ENCODE assay signal across 8 cellular contexts in the genomic region with DNA sequence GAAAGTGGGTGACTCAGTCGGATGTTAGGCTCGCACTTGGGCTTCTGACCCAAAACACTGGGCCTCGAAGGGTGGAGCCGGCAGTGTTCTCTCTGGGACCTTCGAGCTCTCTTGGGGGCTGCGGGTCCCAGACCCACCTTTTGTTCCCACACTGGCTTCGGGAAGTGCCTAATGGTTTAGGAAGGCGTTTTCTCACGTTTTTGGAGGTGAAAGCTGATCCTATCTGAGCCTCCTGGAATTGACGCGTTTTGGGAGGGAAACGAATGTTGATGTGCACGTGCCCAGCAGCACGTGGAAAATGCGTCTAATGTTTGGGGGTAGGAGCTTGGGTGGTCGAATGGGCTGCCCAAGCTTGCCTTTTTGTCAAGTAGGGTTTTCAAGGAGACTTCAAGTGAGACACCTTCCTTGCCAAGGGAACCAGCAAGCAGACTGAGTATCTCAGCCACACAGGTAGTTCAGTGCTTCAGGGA. TPM values are rescaled to one million over a fixed set of nuclear protein-coding genes. Genes with fewer than 3 reads are reported as not detected.
A peak's percentile ranks its signal among the peaks of the same experiment; 100 is the strongest.
DNase-seq lines count a peak whose midpoint lies in the region; ATAC-seq, FAIRE-seq and TF ChIP-seq lines count a peak whose summit lies in the region.

No MANE protein-coding gene starts in this region.

- H3K36me3 ChIP-seq in BJ (ENCODE audit: control insufficient read depth, insufficient read depth, low read length) (peaks cover 44% of the 10 kb centered on the region), HepG2 (replicated peaks in 1 of 2; ENCODE audit: control insufficient read depth in 1 of 2, insufficient read depth in 2 of 2, low read length in 2 of 2) (peaks cover 33 to 42% of the 10 kb centered on the region in 2 experiments; a peak in 4 of 5 replicates)

- DNase-seq in BJ (ENCODE audit: low read depth) (no peak), astrocyte of the spinal cord (ENCODE audit: low read depth, low spot score) (peak; percentile 77), HepG2 (ENCODE audit: low spot score) (peak; percentile 44), type B pancreatic cell (ENCODE audit: extremely low spot score, unreplicated experiment) (no peak), UCSD-AML1 (lab: John Stamatoyannopoulos, UW; ENCODE audit: unreplicated experiment) (no peak)
- DNase-seq in central memory CD4-positive, alpha-beta T cell, result no peak

- H3K27ac ChIP-seq in HepG2 (ENCODE audit: extremely low read length, insufficient read depth, low read length), result peak overlapping the region; percentile 53

- H3K4me3 Mint-ChIP-seq in type B pancreatic cell, result peak overlapping the region; percentile 87

- H3K27me3 Mint-ChIP-seq in type B pancreatic cell, result no peaks in the 10 kb centered on the region

- peak overlapping the region; percentile 94 for H3K4me2 ChIP-seq in HepG2 (ENCODE audit: low read depth, low read length)

- no peak for TF ChIP-seq CTCF in BJ (IDR thresholded peaks at IDR 0.05; ENCODE audit: insufficient read depth, low read depth, low read length)
- TF ChIP-seq CTCF in astrocyte of the spinal cord (IDR thresholded peaks at IDR 0.05; ENCODE audit: low read depth, low read length), result no peak
- no peak for TF ChIP-seq CTCF in HepG2 (CRISPR knock-in tag; IDR thresholded peaks at IDR 0.05)
- no peak for TF ChIP-seq CTCF in type B pancreatic cell (conservative IDR thresholded peaks at IDR 0.05)

- no peak overlapping the region for H2AFZ ChIP-seq in HepG2 (ENCODE audit: low read length)

- WGBS in HepG2 (ENCODE audit: low lambda C conversion rate), result 0% methylated on average over 16 of the region's 16 CpGs

- intact Hi-C loops in HepG2 (cut with micrococcal nuclease; ENCODE audit: unreplicated experiment), result no loop called here

- H3K9me3 ChIP-seq in HepG2 (ENCODE audit: low read length), result no peaks in the 10 kb centered on the region

- TF ChIP-seq POLR2A in HepG2 (IDR thresholded peaks at IDR 0.05; ENCODE audit: insufficient read depth in 1 of 2, low read depth in 2 of 2, low read length in 2 of 2), result no peak

- H4K20me1 ChIP-seq in HepG2 (ENCODE audit: insufficient read depth, low read length), result no peaks in the 10 kb centered on the region

- H3K79me2 ChIP-seq in HepG2 (ENCODE audit: insufficient read depth, low read length), result peaks cover 35% of the 10 kb centered on the region

- CTCF ChIA-PET in BJ (lab: Yijun Ruan, JAX) (interaction anchor here (0.8 to 1.5 kb wide), 2 partner anchors 19 to 83 kb away, joined by 3 to 4 read pairs; a partner anchor contains a TSS), HepG2 (lab: Yijun Ruan, JAX; ENCODE audit: low intra/inter-chr PET ratio, low total read pairs) (no interaction called here)

- no peaks in the 10 kb centered on the region for H3K9me3 Mint-ChIP-seq in type B pancreatic cell

- ATAC-seq in HG03066 (IDR thresholded peaks at IDR 0.05; ENCODE audit: low read depth, unreplicated experiment) (peak; percentile 4), HepG2 (no peak), GM21367 (IDR thresholded peaks at IDR 0.05; ENCODE audit: unreplicated experiment) (no peak)

- H3K9ac ChIP-seq in HepG2 (ENCODE audit: insufficient read depth, low read depth, low read length), result peak overlapping the region; percentile 94

- H3K27ac Mint-ChIP-seq in type B pancreatic cell, result peak overlapping the region; percentile 81

- FAIRE-seq in HepG2 (lab: Jason Lieb, UNC), result no peak

- H3K27me3 ChIP-seq in BJ (ENCODE audit: control insufficient read depth, insufficient read depth, low read length) (no peaks in the 10 kb centered on the region), HepG2 (ENCODE audit: control insufficient read depth in 1 of 2, insufficient read depth in 2 of 2, low read length in 2 of 2) (no peaks in the 10 kb centered on the region; a peak in 1 of 5 replicates)

- POLR2A ChIA-PET in BJ (lab: Charles Lee) (no interaction called here), HepG2 (lab: Yijun Ruan, JAX) (interaction anchor here (0.8 to 4.5 kb wide), 15 partner anchors 9 to 446 kb away, joined by 3 to 124 read pairs (median 8); a partner anchor contains a TSS)

- BruUV-seq in HepG2 (replicated peaks; lab: Mats Ljungman, UMichigan), result TSS peak; percentile 71

- in situ Hi-C loops in astrocyte of the spinal cord (cut with HindIII; ENCODE audit: low sequenced_read_pairs), result no loop called here
- in situ Hi-C loops in HepG2 (cut with HindIII; ENCODE audit: extremely low pct_ligation_motif_present, low pct_unique_long_range_greater_than_20kb), result no loop called here

- H3K4me3 ChIP-seq in BJ (ENCODE audit: low read depth, low read length) (peak overlapping the region; percentile 95), astrocyte of the spinal cord (ENCODE audit: low read depth, low read length) (peak overlapping the region; percentile 94), HepG2 (replicated peaks in 1 of 3; ENCODE audit: insufficient read depth in 1 of 3, low read depth in 2 of 3, low read length in 3 of 3) (peak overlapping the region; percentile 94 to 99 (median 96))

- no peak for TF ChIP-seq RAD21 in HepG2 (CRISPR knock-in tag; IDR thresholded peaks at IDR 0.05)

- peaks cover 14% of the 10 kb centered on the region for H3K4me1 Mint-ChIP-seq in type B pancreatic cell (ENCODE audit: unreplicated experiment)

- H3K36me3 Mint-ChIP-seq in type B pancreatic cell, result peaks cover 4% of the 10 kb centered on the region

- TF ChIP-seq EP300 in HepG2 (IDR thresholded peaks at IDR 0.05; ENCODE audit: low read depth in 2 of 2, low read length in 2 of 2) (no peak), HepG2 (CRISPR knock-in tag; IDR thresholded peaks at IDR 0.05; ENCODE audit: borderline replicate concordance) (no peak; the same call in 1 of the 2 replicates)

- peaks cover 41% of the 10 kb centered on the region for H3K4me1 ChIP-seq in HepG2 (ENCODE audit: insufficient read depth, low read length)

RNA-seq across cellular contexts. Expression of a gene that starts 0.7 kb away (rescaled TPM):
- polyA plus RNA-seq in BJ (2011; rRNA removed) (67.2 and 110 TPM in 2 replicates), HepG2 (2011; rRNA removed) (78.1 and 85.3 TPM in 2 replicates)
- 106 and 156 TPM in 2 replicates for polyA minus RNA-seq in BJ (2011; rRNA and poly(A)+ RNA removed)
- total RNA-seq in HepG2 (2016; rRNA removed; fragmentation: Illumina TruSeq; extraction: Trizol) (54.1 and 73.3 TPM in 2 replicates), type B pancreatic cell (ENCODE audit: low replicate concordance) (115 and 119 TPM in 2 replicates)
- total RNA-seq in HepG2 (2016; cell fraction: cytosol; rRNA removed; fragmentation: Illumina TruSeq; extraction: Trizol; ENCODE audit: low read depth), result 23.7 and 25.3 TPM in 2 replicates
- total RNA-seq in HepG2 (2016; cell fraction: insoluble cytoplasmic fraction; rRNA removed; fragmentation: Illumina TruSeq; extraction: Trizol), result 46.3 and 75.5 TPM in 2 replicates
- 26.2 and 27.2 TPM in 2 replicates for total RNA-seq in HepG2 (2016; cell fraction: membrane; rRNA removed; fragmentation: Illumina TruSeq; extraction: Trizol)
- 61.6 and 70.3 TPM in 2 replicates for total RNA-seq in HepG2 (2016; cell fraction: nucleus; rRNA removed; fragmentation: Illumina TruSeq; extraction: Trizol)
- 23.0 and 37.1 TPM in 2 replicates for polyA plus RNA-seq in HepG2 (2011; cell fraction: cytosol; rRNA removed)
- 599 and 842 TPM in 2 replicates for polyA plus RNA-seq in HepG2 (2011; cell fraction: nucleus; rRNA removed)
- polyA plus RNA-seq in HepG2 (2012), result 50.3 and 58.5 TPM in 2 replicates
- polyA plus RNA-seq in HepG2 (2016; cell fraction: cytosol; fragmentation: Illumina TruSeq; extraction: Trizol; ENCODE audit: low read depth), result 10.3 and 14.6 TPM in 2 replicates
- 49.0 and 65.5 TPM in 2 replicates for polyA plus RNA-seq in HepG2 (2016; cell fraction: insoluble cytoplasmic fraction; fragmentation: Illumina TruSeq; extraction: Trizol; ENCODE audit: low read depth)
- polyA plus RNA-seq in HepG2 (2016; cell fraction: membrane; fragmentation: Illumina TruSeq; extraction: Trizol; ENCODE audit: low read depth), result 20.0 and 26.0 TPM in 2 replicates
- polyA plus RNA-seq in HepG2 (2016; cell fraction: nucleus; fragmentation: Illumina TruSeq; extraction: Trizol; ENCODE audit: insufficient read depth, low read depth), result 239 and 240 TPM in 2 replicates
- polyA minus RNA-seq in HepG2 (2011; rRNA and poly(A)+ RNA removed; ENCODE audit: low replicate concordance), result 124 and 132 TPM in 2 replicates
- polyA minus RNA-seq in HepG2 (2011; cell fraction: cytosol; rRNA and poly(A)+ RNA removed), result 22.8 and 27.9 TPM in 2 replicates
- polyA minus RNA-seq in HepG2 (2011; cell fraction: nucleus; rRNA and poly(A)+ RNA removed), result 76.9 and 79.1 TPM in 2 replicates

RNA-seq across cellular contexts. Expression of a gene that starts 0.9 kb away (rescaled TPM):
- 48.8 and 70.8 TPM in 2 replicates for polyA plus RNA-seq in BJ (2011; rRNA removed)
- 15.1 and 16.8 TPM in 2 replicates for polyA minus RNA-seq in BJ (2011; rRNA and poly(A)+ RNA removed)
- 18.8 and 20.8 TPM in 2 replicates for total RNA-seq in HepG2 (2016; rRNA removed; fragmentation: Illumina TruSeq; extraction: Trizol)
- 17.5 and 20.2 TPM in 2 replicates for total RNA-seq in HepG2 (2016; cell fraction: cytosol; rRNA removed; fragmentation: Illumina TruSeq; extraction: Trizol; ENCODE audit: low read depth)
- 21.5 and 21.9 TPM in 2 replicates for total RNA-seq in HepG2 (2016; cell fraction: insoluble cytoplasmic fraction; rRNA removed; fragmentation: Illumina TruSeq; extraction: Trizol)
- 24.3 and 26.3 TPM in 2 replicates for total RNA-seq in HepG2 (2016; cell fraction: membrane; rRNA removed; fragmentation: Illumina TruSeq; extraction: Trizol)
- total RNA-seq in HepG2 (2016; cell fraction: nucleus; rRNA removed; fragmentation: Illumina TruSeq; extraction: Trizol), result 10.5 and 14.3 TPM in 2 replicates
- 30.8 and 32.1 TPM in 2 replicates for polyA plus RNA-seq in HepG2 (2011; rRNA removed)
- polyA plus RNA-seq in HepG2 (2011; cell fraction: cytosol; rRNA removed), result 30.7 and 36.8 TPM in 2 replicates
- polyA plus RNA-seq in HepG2 (2011; cell fraction: nucleus; rRNA removed), result 21.1 and 26.0 TPM in 2 replicates
- polyA plus RNA-seq in HepG2 (2012), result 16.3 and 19.8 TPM in 2 replicates
- 22.8 and 26.9 TPM in 2 replicates for polyA plus RNA-seq in HepG2 (2016; cell fraction: cytosol; fragmentation: Illumina TruSeq; extraction: Trizol; ENCODE audit: low read depth)
- 25.4 and 25.5 TPM in 2 replicates for polyA plus RNA-seq in HepG2 (2016; cell fraction: insoluble cytoplasmic fraction; fragmentation: Illumina TruSeq; extraction: Trizol; ENCODE audit: low read depth)
- polyA plus RNA-seq in HepG2 (2016; cell fraction: membrane; fragmentation: Illumina TruSeq; extraction: Trizol; ENCODE audit: low read depth), result 24.7 and 30.0 TPM in 2 replicates
- 41.6 and 53.5 TPM in 2 replicates for polyA plus RNA-seq in HepG2 (2016; cell fraction: nucleus; fragmentation: Illumina TruSeq; extraction: Trizol; ENCODE audit: insufficient read depth, low read depth)
- polyA minus RNA-seq in HepG2 (2011; rRNA and poly(A)+ RNA removed; ENCODE audit: low replicate concordance), result 17.2 and 24.1 TPM in 2 replicates
- 4.7 and 5.4 TPM in 2 replicates for polyA minus RNA-seq in HepG2 (2011; cell fraction: cytosol; rRNA and poly(A)+ RNA removed)
- 10.7 and 14.5 TPM in 2 replicates for polyA minus RNA-seq in HepG2 (2011; cell fraction: nucleus; rRNA and poly(A)+ RNA removed)
- 41.5 and 47.2 TPM in 2 replicates for total RNA-seq in type B pancreatic cell (ENCODE audit: low replicate concordance)

RNA-seq across cellular contexts. Expression of a gene that starts 17.9 kb away (rescaled TPM):
- polyA plus RNA-seq in BJ (2011; rRNA removed), result 10.8 and 10.9 TPM in 2 replicates
- polyA minus RNA-seq in BJ (2011; rRNA and poly(A)+ RNA removed), result 2.2 and 2.6 TPM in 2 replicates
- total RNA-seq in HepG2 (2016; rRNA removed; fragmentation: Illumina TruSeq; extraction: Trizol), result 34.4 and 39.1 TPM in 2 replicates
- total RNA-seq in HepG2 (2016; cell fraction: cytosol; rRNA removed; fragmentation: Illumina TruSeq; extraction: Trizol; ENCODE audit: low read depth), result 10.7 and 10.8 TPM in 2 replicates
- 31.3 and 40.3 TPM in 2 replicates for total RNA-seq in HepG2 (2016; cell fraction: insoluble cytoplasmic fraction; rRNA removed; fragmentation: Illumina TruSeq; extraction: Trizol)
- 16.9 and 19.0 TPM in 2 replicates for total RNA-seq in HepG2 (2016; cell fraction: membrane; rRNA removed; fragmentation: Illumina TruSeq; extraction: Trizol)
- 20.9 and 21.8 TPM in 2 replicates for total RNA-seq in HepG2 (2016; cell fraction: nucleus; rRNA removed; fragmentation: Illumina TruSeq; extraction: Trizol)
- 14.6 and 14.7 TPM in 2 replicates for polyA plus RNA-seq in HepG2 (2011; rRNA removed)
- polyA plus RNA-seq in HepG2 (2011; cell fraction: cytosol; rRNA removed), result 10.9 and 12.3 TPM in 2 replicates
- 18.8 and 20.1 TPM in 2 replicates for polyA plus RNA-seq in HepG2 (2011; cell fraction: nucleus; rRNA removed)
- polyA plus RNA-seq in HepG2 (2012), result 15.7 and 20.6 TPM in 2 replicates
- polyA plus RNA-seq in HepG2 (2016; cell fraction: cytosol; fragmentation: Illumina TruSeq; extraction: Trizol; ENCODE audit: low read depth), result 6.0 and 6.1 TPM in 2 replicates
- polyA plus RNA-seq in HepG2 (2016; cell fraction: insoluble cytoplasmic fraction; fragmentation: Illumina TruSeq; extraction: Trizol; ENCODE audit: low read depth), result 43.6 and 43.8 TPM in 2 replicates
- polyA plus RNA-seq in HepG2 (2016; cell fraction: membrane; fragmentation: Illumina TruSeq; extraction: Trizol; ENCODE audit: low read depth), result 11.4 and 11.7 TPM in 2 replicates
- polyA plus RNA-seq in HepG2 (2016; cell fraction: nucleus; fragmentation: Illumina TruSeq; extraction: Trizol; ENCODE audit: insufficient read depth, low read depth), result 75.0 and 87.7 TPM in 2 replicates
- 4.1 and 5.1 TPM in 2 replicates for polyA minus RNA-seq in HepG2 (2011; rRNA and poly(A)+ RNA removed; ENCODE audit: low replicate concordance)
- polyA minus RNA-seq in HepG2 (2011; cell fraction: cytosol; rRNA and poly(A)+ RNA removed), result 5.1 and 5.5 TPM in 2 replicates
- polyA minus RNA-seq in HepG2 (2011; cell fraction: nucleus; rRNA and poly(A)+ RNA removed), result 7.0 and 8.8 TPM in 2 replicates
- total RNA-seq in type B pancreatic cell (ENCODE audit: low replicate concordance), result 27.5 and 32.1 TPM in 2 replicates

RNA-seq across cellular contexts. Expression of a gene that starts 18.1 kb away (rescaled TPM):
- polyA plus RNA-seq in BJ (2011; rRNA removed) (18.4 and 29.6 TPM in 2 replicates), HepG2 (2011; rRNA removed) (27.1 and 40.3 TPM in 2 replicates)
- 1.7 and 3.3 TPM in 2 replicates for polyA minus RNA-seq in BJ (2011; rRNA and poly(A)+ RNA removed)
- total RNA-seq in HepG2 (2016; rRNA removed; fragmentation: Illumina TruSeq; extraction: Trizol) (34.9 and 37.5 TPM in 2 replicates), type B pancreatic cell (ENCODE audit: low replicate concordance) (24.0 and 28.1 TPM in 2 replicates)
- 18.3 and 27.5 TPM in 2 replicates for total RNA-seq in HepG2 (2016; cell fraction: cytosol; rRNA removed; fragmentation: Illumina TruSeq; extraction: Trizol; ENCODE audit: low read depth)
- 34.8 and 36.8 TPM in 2 replicates for total RNA-seq in HepG2 (2016; cell fraction: insoluble cytoplasmic fraction; rRNA removed; fragmentation: Illumina TruSeq; extraction: Trizol)
- 37.8 and 42.1 TPM in 2 replicates for total RNA-seq in HepG2 (2016; cell fraction: membrane; rRNA removed; fragmentation: Illumina TruSeq; extraction: Trizol)
- 25.0 and 26.4 TPM in 2 replicates for total RNA-seq in HepG2 (2016; cell fraction: nucleus; rRNA removed; fragmentation: Illumina TruSeq; extraction: Trizol)
- 26.2 and 44.6 TPM in 2 replicates for polyA plus RNA-seq in HepG2 (2011; cell fraction: cytosol; rRNA removed)
- 114 and 127 TPM in 2 replicates for polyA plus RNA-seq in HepG2 (2011; cell fraction: nucleus; rRNA removed)
- polyA plus RNA-seq in HepG2 (2012), result 19.0 and 25.6 TPM in 2 replicates
- 14.5 and 20.0 TPM in 2 replicates for polyA plus RNA-seq in HepG2 (2016; cell fraction: cytosol; fragmentation: Illumina TruSeq; extraction: Trizol; ENCODE audit: low read depth)
- 24.5 and 26.4 TPM in 2 replicates for polyA plus RNA-seq in HepG2 (2016; cell fraction: insoluble cytoplasmic fraction; fragmentation: Illumina TruSeq; extraction: Trizol; ENCODE audit: low read depth)
- polyA plus RNA-seq in HepG2 (2016; cell fraction: membrane; fragmentation: Illumina TruSeq; extraction: Trizol; ENCODE audit: low read depth), result 21.9 and 27.2 TPM in 2 replicates
- polyA plus RNA-seq in HepG2 (2016; cell fraction: nucleus; fragmentation: Illumina TruSeq; extraction: Trizol; ENCODE audit: insufficient read depth, low read depth), result 40.3 and 44.2 TPM in 2 replicates
- polyA minus RNA-seq in HepG2 (2011; rRNA and poly(A)+ RNA removed; ENCODE audit: low replicate concordance), result 10.9 and 18.2 TPM in 2 replicates
- polyA minus RNA-seq in HepG2 (2011; cell fraction: cytosol; rRNA and poly(A)+ RNA removed), result 5.9 and 9.5 TPM in 2 replicates
- 11.2 and 15.5 TPM in 2 replicates for polyA minus RNA-seq in HepG2 (2011; cell fraction: nucleus; rRNA and poly(A)+ RNA removed)

RNA-seq across cellular contexts. Expression of a gene that starts 18.7 kb away (rescaled TPM):
- polyA plus RNA-seq in BJ (2011; rRNA removed), result 56.2 and 63.0 TPM in 2 replicates
- polyA minus RNA-seq in BJ (2011; rRNA and poly(A)+ RNA removed), result 15.1 and 27.4 TPM in 2 replicates
- total RNA-seq in HepG2 (2016; rRNA removed; fragmentation: Illumina TruSeq; extraction: Trizol), result 39.1 and 72.5 TPM in 2 replicates
- total RNA-seq in HepG2 (2016; cell fraction: cytosol; rRNA removed; fragmentation: Illumina TruSeq; extraction: Trizol; ENCODE audit: low read depth), result 76.8 and 84.3 TPM in 2 replicates
- total RNA-seq in HepG2 (2016; cell fraction: insoluble cytoplasmic fraction; rRNA removed; fragmentation: Illumina TruSeq; extraction: Trizol), result 47.2 and 70.7 TPM in 2 replicates
- total RNA-seq in HepG2 (2016; cell fraction: membrane; rRNA removed; fragmentation: Illumina TruSeq; extraction: Trizol), result 95.6 and 107 TPM in 2 replicates
- total RNA-seq in HepG2 (2016; cell fraction: nucleus; rRNA removed; fragmentation: Illumina TruSeq; extraction: Trizol), result 26.8 and 29.8 TPM in 2 replicates
- polyA plus RNA-seq in HepG2 (2011; rRNA removed), result 94.1 and 112 TPM in 2 replicates
- polyA plus RNA-seq in HepG2 (2011; cell fraction: cytosol; rRNA removed), result 137 and 215 TPM in 2 replicates
- 94.6 and 96.1 TPM in 2 replicates for polyA plus RNA-seq in HepG2 (2011; cell fraction: nucleus; rRNA removed)
- 83.0 and 86.6 TPM in 2 replicates for polyA plus RNA-seq in HepG2 (2012)
- 367 and 487 TPM in 2 replicates for polyA plus RNA-seq in HepG2 (2016; cell fraction: cytosol; fragmentation: Illumina TruSeq; extraction: Trizol; ENCODE audit: low read depth)
- 281 and 289 TPM in 2 replicates for polyA plus RNA-seq in HepG2 (2016; cell fraction: insoluble cytoplasmic fraction; fragmentation: Illumina TruSeq; extraction: Trizol; ENCODE audit: low read depth)
- 273 and 345 TPM in 2 replicates for polyA plus RNA-seq in HepG2 (2016; cell fraction: membrane; fragmentation: Illumina TruSeq; extraction: Trizol; ENCODE audit: low read depth)
- 148 and 167 TPM in 2 replicates for polyA plus RNA-seq in HepG2 (2016; cell fraction: nucleus; fragmentation: Illumina TruSeq; extraction: Trizol; ENCODE audit: insufficient read depth, low read depth)
- 58.6 and 62.0 TPM in 2 replicates for polyA minus RNA-seq in HepG2 (2011; rRNA and poly(A)+ RNA removed; ENCODE audit: low replicate concordance)
- 34.6 and 36.8 TPM in 2 replicates for polyA minus RNA-seq in HepG2 (2011; cell fraction: cytosol; rRNA and poly(A)+ RNA removed)
- polyA minus RNA-seq in HepG2 (2011; cell fraction: nucleus; rRNA and poly(A)+ RNA removed), result 24.0 and 29.4 TPM in 2 replicates
- 87.9 and 107 TPM in 2 replicates for total RNA-seq in type B pancreatic cell (ENCODE audit: low replicate concordance)

Comparison
In these comparisons a context has a peak if more than half of its experiments do, and no peak if none do; other contexts are left out.
1. DNase-seq: peak in astrocyte of the spinal cord (single experiment) and HepG2 (single experiment); none in BJ (single experiment), type B pancreatic cell (single experiment), central memory CD4-positive, alpha-beta T cell (single experiment) and UCSD-AML1 (single experiment).
2. Peak in every context shown above with its lines, with median percentiles within 50 percentile points of each other: H3K4me3 ChIP-seq.